26 cellular contexts compared by ENCODE assay signal in the genomic region with DNA sequence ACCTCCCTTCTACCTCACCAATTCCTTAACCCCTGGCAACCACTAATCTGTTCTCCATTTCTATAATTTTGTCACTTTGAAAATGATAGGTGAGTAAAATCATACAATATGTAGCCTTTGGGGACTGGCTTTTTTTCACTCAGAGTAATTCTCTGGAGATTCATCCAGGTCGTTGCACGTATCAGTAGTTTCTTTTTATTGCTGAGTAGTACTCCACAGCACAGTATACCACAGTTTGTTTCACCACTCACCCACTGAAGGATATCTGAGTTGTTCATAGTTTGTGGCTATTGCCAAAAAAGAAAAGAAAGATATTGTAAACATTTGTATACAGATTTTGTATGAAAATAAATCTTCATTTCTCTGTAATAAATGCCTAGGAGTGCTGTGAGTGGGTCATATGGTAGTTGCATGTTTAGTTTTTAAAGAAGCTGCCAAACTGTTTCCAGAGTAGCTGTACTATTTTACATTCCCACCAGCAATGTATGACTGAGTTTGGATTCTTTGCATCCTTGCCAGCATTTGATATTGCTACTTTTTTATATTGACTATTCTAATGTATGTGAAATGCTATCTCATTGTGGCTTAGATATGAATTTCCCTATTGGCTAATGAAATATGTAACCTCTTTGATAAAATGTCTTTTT. TPM values are rescaled to one million over a fixed set of nuclear protein-coding genes. Genes with fewer than 3 reads are reported as not detected.
A peak's percentile ranks its signal among the peaks of the same experiment; 100 is the strongest.
DNase-seq lines count a peak whose midpoint lies in the region; ATAC-seq, FAIRE-seq and TF ChIP-seq lines count a peak whose summit lies in the region.
"Had no signal": no experiment of that assay in that cellular context is flagged by ENCODE, and none has a peak within 500 bp of the region (broad histone marks: within the 10 kb centered on the region; RNA-seq: fewer than 3 reads in every experiment).

No MANE protein-coding gene starts in this region.

- H3K4me2 ChIP-seq in SU-DHL-6 (ENCODE audit: low read depth, low read length, poor library complexity, severe bottlenecking) = peak overlapping the region; percentile 43
- H3K4me2 ChIP-seq in GM12878 (ENCODE audit: control insufficient read depth, insufficient read depth) = peak overlapping the region; percentile 75

- TF ChIP-seq RAD21 in GM12878 (IDR thresholded peaks at IDR 0.05; ENCODE audit: insufficient read depth, low read depth, low read length) = no peak

- 4% methylated on average over 2 of the region's 2 CpGs for WGBS in GM12878 (ENCODE audit: insufficient coverage, insufficient replicate concordance, low lambda C conversion rate, missing lambda C conversion rate)

- TF ChIP-seq POLR2A in GM12878 (IDR thresholded peaks at IDR 0.05; ENCODE audit: low read depth, low read length) = no peak

- peak overlapping the region; percentile 22 for H3K27ac Mint-ChIP-seq in stimulated activated naive CD8-positive, alpha-beta T cell treated with anti-CD3 and anti-CD28 coated beads, Interleukin-15, Interleukin-2, amounts not matched to agents 100 ng/mL and 50 ng/mL, for 24 hours
- H3K27ac Mint-ChIP-seq in stimulated activated naive CD8-positive, alpha-beta T cell treated with anti-CD3 and anti-CD28 coated beads, Interleukin-15, amount 100 ng/mL, for 72 hours = peak overlapping the region in 1 of 2 donors; percentile 82
- H3K27ac Mint-ChIP-seq in CD8-positive, alpha-beta memory T cell = no peak overlapping the region
- H3K27ac Mint-ChIP-seq: CD4-positive, CD25-positive, alpha-beta regulatory T cell had no signal

- no peaks in the 10 kb centered on the region for H3K27me3 Mint-ChIP-seq in stimulated activated naive CD8-positive, alpha-beta T cell treated with anti-CD3 and anti-CD28 coated beads, Interleukin-15, Interleukin-2, amounts not matched to agents 100 ng/mL and 50 ng/mL, for 24 hours
- no peaks in the 10 kb centered on the region for H3K27me3 Mint-ChIP-seq in stimulated activated naive CD8-positive, alpha-beta T cell treated with anti-CD3 and anti-CD28 coated beads, Interleukin-15, amount 100 ng/mL, for 72 hours
- H3K27me3 Mint-ChIP-seq in CD8-positive, alpha-beta memory T cell = peaks cover 0 to 3% of the 10 kb centered on the region in 2 donors
- H3K27me3 Mint-ChIP-seq: CD4-positive, CD25-positive, alpha-beta regulatory T cell; stimulated activated memory B cell treated with anti-CD40 and anti-IgM and Interleukin-4, amounts not matched to agents 10 μg/mL and 1 μg/mL and 100 μg/mL, for 72 hours had no signal

- no peak for FAIRE-seq in GM12878 (lab: Jason Lieb, UNC)
- FAIRE-seq: endometrium had no signal

- H3K4me3 ChIP-seq in SU-DHL-6 (ENCODE audit: insufficient read depth, low read length, poor library complexity, severe bottlenecking) (no peak overlapping the region), GM12878 (peak overlapping the region; percentile 41; the same call in 1 of the 2 replicates)
- no peak overlapping the region for H3K4me3 ChIP-seq in CD8-positive, alpha-beta memory T cell (ENCODE audit: low read length)
- H3K4me3 ChIP-seq: adrenal gland, colonic mucosa, heart left ventricle, skin epidermis had no signal

- SMC1A ChIA-PET in GM12878 (lab: Charles Lee; ENCODE audit: uncharacterized antibody, unreplicated experiment) = no interaction called here

- peaks cover 27% of the 10 kb centered on the region for H4K20me1 ChIP-seq in SU-DHL-6 (ENCODE audit: low read depth, low read length)
- H4K20me1 ChIP-seq in GM12878 (ENCODE audit: control insufficient read depth, insufficient read depth) = no peaks in the 10 kb centered on the region

- H3K79me2 ChIP-seq in SU-DHL-6 (ENCODE audit: insufficient read depth, low read length) (peaks cover 84% of the 10 kb centered on the region), GM12878 (ENCODE audit: control insufficient read depth, insufficient read depth, low read length) (peaks cover 80% of the 10 kb centered on the region)

- peaks cover 75% of the 10 kb centered on the region for H3K4me1 Mint-ChIP-seq in stimulated activated naive CD8-positive, alpha-beta T cell treated with anti-CD3 and anti-CD28 coated beads, Interleukin-15, Interleukin-2, amounts not matched to agents 100 ng/mL and 50 ng/mL, for 24 hours (ENCODE audit: low read depth)
- peaks cover 59% of the 10 kb centered on the region for H3K4me1 Mint-ChIP-seq in stimulated activated naive CD8-positive, alpha-beta T cell treated with anti-CD3 and anti-CD28 coated beads, Interleukin-15, amount 100 ng/mL, for 72 hours
- peaks cover 52 to 75% (median 69%) of the 10 kb centered on the region in 3 donors for H3K4me1 Mint-ChIP-seq in CD8-positive, alpha-beta memory T cell

- H3K9ac ChIP-seq in SU-DHL-6 (ENCODE audit: low read length) = no peak overlapping the region
- no peak overlapping the region for H3K9ac ChIP-seq in GM12878 (ENCODE audit: control insufficient read depth, insufficient read depth, low read length)

- TF ChIP-seq CTCF in SU-DHL-6 (IDR thresholded peaks at IDR 0.05; ENCODE audit: insufficient read depth, low read length, poor library complexity, severe bottlenecking) (no peak), GM12878 (IDR thresholded peaks at IDR 0.05 in 2 of 3, conservative IDR thresholded peaks at IDR 0.05 in 1 of 3; ENCODE audit: control insufficient read depth in 2 of 3, extremely low read depth in 1 of 3, insufficient read depth in 1 of 3, low read depth in 3 of 3, low read length in 3 of 3) (no peak)

- BruUV-seq in GM12878 (replicated peaks; lab: Mats Ljungman, UMichigan) = no TSS peak

- H3F3A ChIP-seq in SU-DHL-6 (ENCODE audit: insufficient read depth) = no peaks in the 10 kb centered on the region

- peaks cover 27% of the 10 kb centered on the region for H3K36me3 Mint-ChIP-seq in stimulated activated naive CD8-positive, alpha-beta T cell treated with anti-CD3 and anti-CD28 coated beads, Interleukin-15, Interleukin-2, amounts not matched to agents 100 ng/mL and 50 ng/mL, for 24 hours (ENCODE audit: low read depth)
- peaks cover 0 to 6% (median 0%) of the 10 kb centered on the region in 3 donors for H3K36me3 Mint-ChIP-seq in CD8-positive, alpha-beta memory T cell
- H3K36me3 Mint-ChIP-seq: CD4-positive, CD25-positive, alpha-beta regulatory T cell had no signal

- peak overlapping the region; percentile 23 for H3K4me3 Mint-ChIP-seq in stimulated activated naive CD8-positive, alpha-beta T cell treated with anti-CD3 and anti-CD28 coated beads, Interleukin-15, Interleukin-2, amounts not matched to agents 100 ng/mL and 50 ng/mL, for 24 hours
- H3K4me3 Mint-ChIP-seq in stimulated activated naive CD8-positive, alpha-beta T cell treated with anti-CD3 and anti-CD28 coated beads, Interleukin-15, amount 100 ng/mL, for 72 hours = peak overlapping the region; percentile 36 to 56
- H3K4me3 Mint-ChIP-seq in CD8-positive, alpha-beta memory T cell = peak overlapping the region in 1 of 7 donors; percentile 42
- H3K4me3 Mint-ChIP-seq: stimulated activated memory B cell treated with anti-CD40 and anti-IgM and Interleukin-4, amounts not matched to agents 10 μg/mL and 1 μg/mL and 100 μg/mL, for 72 hours had no signal

- ATAC-seq in stimulated activated naive CD8-positive, alpha-beta T cell treated with anti-CD3 and anti-CD28 coated beads, Interleukin-15, Interleukin-2, amounts not matched to agents 100 U/mL and 50 U/mL, for 24 hours = no peak
- ATAC-seq in GM12878 = no peak
- no peak for ATAC-seq in stimulated activated naive CD8-positive, alpha-beta T cell treated with anti-CD3 and anti-CD28 coated beads, Interleukin-15, amount 100 ng/mL, for 72 hours
- ATAC-seq: heart left ventricle; left cardiac atrium; stimulated activated memory B cell treated with anti-CD40 and anti-IgM and Interleukin-4, amounts not matched to agents 10 μg/mL and 1 μg/mL and 100 μg/mL, for 72 hours had no signal

- intact Hi-C loops in GM12878 (cut with micrococcal nuclease; ENCODE audit: unreplicated experiment) = no loop called here

- H3K9me2 ChIP-seq in SU-DHL-6 (replicated peaks; ENCODE audit: insufficient read depth, low read length) = no peaks in the 10 kb centered on the region

- CTCF ChIA-PET in GM12878 (lab: Yijun Ruan, JAX) = interaction anchor here (1.4 to 4.7 kb wide), 3 partner anchors 27 to 144 kb away, joined by 3 to 18 read pairs (median 6); no protein-coding TSS in a partner anchor
- CTCF ChIA-PET in CD8-positive, alpha-beta memory T cell (lab: Charles Lee) = no interaction called here

- no peaks in the 10 kb centered on the region for H3K27me3 ChIP-seq in SU-DHL-6 (ENCODE audit: low read length)
- H3K27me3 ChIP-seq in GM12878 (replicated peaks in 1 of 2; ENCODE audit: control insufficient read depth in 2 of 2, insufficient read depth in 2 of 2, low read length in 1 of 2) = no peaks in the 10 kb centered on the region
- H3K27me3 ChIP-seq in CD8-positive, alpha-beta memory T cell (ENCODE audit: insufficient read depth, low read length, poor library complexity, severe bottlenecking) = no peaks in the 10 kb centered on the region
- H3K27me3 ChIP-seq: adrenal gland, colonic mucosa, heart left ventricle had no signal

- H2AFZ ChIP-seq in SU-DHL-6 (ENCODE audit: low read depth, low read length, severe bottlenecking) = no peak overlapping the region
- H2AFZ ChIP-seq in GM12878 (ENCODE audit: control insufficient read depth, low read depth, low read length) = no peak overlapping the region

- H3K4me1 ChIP-seq in GM12878 (ENCODE audit: control insufficient read depth, insufficient read depth, low read length) = peaks cover 17% of the 10 kb centered on the region
- peaks cover 22% of the 10 kb centered on the region for H3K4me1 ChIP-seq in CD8-positive, alpha-beta memory T cell (ENCODE audit: insufficient read depth, low read length)
- H3K4me1 ChIP-seq: colonic mucosa had no signal

- no peaks in the 10 kb centered on the region for H3K9me3 Mint-ChIP-seq in stimulated activated naive CD8-positive, alpha-beta T cell treated with anti-CD3 and anti-CD28 coated beads, Interleukin-15, Interleukin-2, amounts not matched to agents 100 ng/mL and 50 ng/mL, for 24 hours
- H3K9me3 Mint-ChIP-seq in stimulated activated naive CD8-positive, alpha-beta T cell treated with anti-CD3 and anti-CD28 coated beads, Interleukin-15, amount 100 ng/mL, for 72 hours = no peaks in the 10 kb centered on the region
- no peaks in the 10 kb centered on the region for H3K9me3 Mint-ChIP-seq in CD8-positive, alpha-beta memory T cell

- in situ Hi-C loops in GM12878 (cut with MboI) = loop anchor here (5.0 kb wide), 1 partner anchor 74 kb away; a partner anchor contains a TSS

- H3K36me3 ChIP-seq in SU-DHL-6 (ENCODE audit: low read length) (0 out of 2 replicates have a peak, but pooled peaks cover 4% of the 10 kb centered on the region), GM12878 (ENCODE audit: control insufficient read depth in 2 of 2, insufficient read depth in 2 of 2, low read length in 1 of 2) (no peaks in the 10 kb centered on the region)
- H3K36me3 ChIP-seq in CD8-positive, alpha-beta memory T cell (ENCODE audit: insufficient read depth, low read length) = no peaks in the 10 kb centered on the region
- H3K36me3 ChIP-seq: adrenal gland, colonic mucosa, heart left ventricle had no signal

- no peak for TF ChIP-seq EP300 in GM12878 (IDR thresholded peaks at IDR 0.05; ENCODE audit: borderline replicate concordance in 1 of 2, control insufficient read depth in 1 of 2, low read depth in 2 of 2, low read length in 2 of 2)

- H3K9me3 ChIP-seq in SU-DHL-6 (ENCODE audit: insufficient read depth, low read length) (no peaks in the 10 kb centered on the region), GM12878 (replicated peaks; ENCODE audit: control insufficient read depth, insufficient read depth, low read length) (no peaks in the 10 kb centered on the region)
- H3K9me3 ChIP-seq in CD8-positive, alpha-beta memory T cell (ENCODE audit: low read length) = no peaks in the 10 kb centered on the region
- H3K9me3 ChIP-seq: adrenal gland, colonic mucosa, heart left ventricle had no signal

- no peak overlapping the region for H3K27ac ChIP-seq in SU-DHL-6 (ENCODE audit: low read depth, low read length)
- H3K27ac ChIP-seq in GM12878 (ENCODE audit: control insufficient read depth, insufficient read depth) = no peak overlapping the region
- H3K27ac ChIP-seq in CD8-positive, alpha-beta memory T cell (ENCODE audit: low read depth, low read length) = no peak overlapping the region
- H3K27ac ChIP-seq: adrenal gland, colonic mucosa, skin epidermis had no signal

- DNase-seq in stimulated activated naive CD8-positive, alpha-beta T cell treated with anti-CD3 and anti-CD28 coated beads, Interleukin-15, Interleukin-2, amounts not matched to agents 100 U/mL and 50 U/mL, for 24 hours = no peak
- DNase-seq in GM12878 (ENCODE audit: low read depth, low spot score) = no peak
- DNase-seq in stimulated activated naive CD8-positive, alpha-beta T cell treated with anti-CD3 and anti-CD28 coated beads, Interleukin-15, amount 100 ng/mL, for 72 hours = no peak
- no peak for DNase-seq in NCI-H1694 treated with DMSO at 0.1 percent for 48 hours (lab: John Stamatoyannopoulos, UW)
- no peak for DNase-seq in HuH-7.5 (ENCODE audit: low spot score)
- DNase-seq in CD8-positive, alpha-beta memory T cell = no peak
- DNase-seq: activated CD4-positive, CD25-positive, alpha-beta regulatory T cell; activated CD8-positive, alpha-beta memory T cell treated with anti-CD3 and anti-CD28 coated beads for 24 hours; adrenal gland; colonic mucosa; DMS153; HCEC 1CT; heart left ventricle; left cardiac atrium; mesenchymal stem cell; NCI-H1105 treated with DMSO at 0.1 percent for 48 hours; NCI-H446 treated with DMSO at 0.1 percent for 48 hours; NK-92 treated with Interleukin-12 subunit alpha and Interleukin-12 subunit beta, amount 100 ng/mL, for 24 hours; occipital lobe; stimulated activated CD4-positive, alpha-beta T cell treated with anti-CD3 and anti-CD28 coated beads, Interleukin-1b, Interleukin-23, amount 100 ng/mL, for 48 hours had no signal

- POLR2A ChIA-PET in GM12878 (lab: Charles Lee) = no interaction called here
- POLR2A ChIA-PET in CD8-positive, alpha-beta memory T cell (lab: Charles Lee) = no interaction called here

- RAD21 ChIA-PET in GM12878 (lab: Charles Lee; ENCODE audit: unreplicated experiment) = interaction anchor here (1.0 to 1.6 kb wide), 2 partner anchors 28 to 75 kb away, joined by 3 to 5 read pairs; no protein-coding TSS in a partner anchor

RNA-seq across cellular contexts. Expression of a gene that starts 3.7 kb away (rescaled TPM):
- total RNA-seq in GM12878 (2013; cell fraction: nucleolus; rRNA removed) = 37.1 and 43.8 TPM in 2 replicates
- total RNA-seq in GM12878 (2014; rRNA removed) (39.3 and 42.1 TPM in 2 replicates), GM12878 (2014; rRNA removed; fragmentation: Illumina TruSeq; extraction: Trizol) (47.4 and 48.1 TPM in 2 replicates), GM12878 (2021) (45.7 and 54.2 TPM in 2 replicates)
- polyA plus RNA-seq in GM12878 (2011; ENCODE audit: low read depth) = 19.4 TPM
- polyA plus RNA-seq in GM12878 (2011; rRNA removed) (44.1 and 65.4 TPM in 2 replicates), GM12878 (2014; fragmentation: Illumina TruSeq; extraction: Trizol) (46.1 and 59.1 TPM in 2 replicates), GM12878 (2014; fragmentation: Nextera tagmentation; extraction: Ambion mirVana) (10 to 100 TPM; 21.2 to 33.0 TPM), GM12878 (2014; rRNA removed) (35.2 and 43.2 TPM in 2 replicates), GM12878 (2016; fragmentation: Nextera tagmentation; extraction: Ambion mirVana) (10 to 100 TPM; 44.8 to 50.8 TPM)
- 21.6 and 23.3 TPM in 2 replicates for polyA plus RNA-seq in GM12878 (2011; cell fraction: cytosol; rRNA removed)
- 43.5 and 43.6 TPM in 2 replicates for polyA plus RNA-seq in GM12878 (2011; cell fraction: nucleus; rRNA removed)
- 22.1 and 27.6 TPM in 2 replicates for polyA plus RNA-seq in GM12878 (2012)
- polyA minus RNA-seq in GM12878 (2011; rRNA and poly(A)+ RNA removed) = 27.6 and 28.6 TPM in 2 replicates
- polyA minus RNA-seq in GM12878 (2011; cell fraction: cytosol; rRNA and poly(A)+ RNA removed) = 8.4 and 10.8 TPM in 2 replicates
- polyA minus RNA-seq in GM12878 (2011; cell fraction: nucleus; rRNA and poly(A)+ RNA removed) = 15.4 and 18.2 TPM in 2 replicates
- 10 to 100 TPM; 51.2 to 52.8 TPM for total RNA-seq in CD8-positive, alpha-beta memory T cell
- polyA plus RNA-seq in CD8-positive, alpha-beta memory T cell = 21.2 TPM

RNA-seq across cellular contexts. Expression of a gene that starts 21.0 kb away (rescaled TPM):
- 0.37 and 0.52 TPM in 2 replicates for total RNA-seq in GM12878 (2013; cell fraction: nucleolus; rRNA removed)
- total RNA-seq in GM12878 (2014; rRNA removed) = 0.28 and 0.33 TPM in 2 replicates
- 0.18 and 0.22 TPM in 2 replicates for total RNA-seq in GM12878 (2014; rRNA removed; fragmentation: Illumina TruSeq; extraction: Trizol)
- total RNA-seq in GM12878 (2021) = 0.10 and 0.24 TPM in 2 replicates
- 0.41 TPM for polyA plus RNA-seq in GM12878 (2011; ENCODE audit: low read depth)
- 0.07 and 0.17 TPM in 2 replicates for polyA plus RNA-seq in GM12878 (2011; rRNA removed)
- 0.07 and 0.13 TPM in 2 replicates for polyA plus RNA-seq in GM12878 (2011; cell fraction: cytosol; rRNA removed)
- polyA plus RNA-seq in GM12878 (2011; cell fraction: nucleus; rRNA removed) = 0.12 TPM in 1 of 2 replicates, not detected in the other
- polyA plus RNA-seq in GM12878 (2012) = 0.30 and 0.46 TPM in 2 replicates
- 0.16 and 1.1 TPM in 2 replicates for polyA plus RNA-seq in GM12878 (2014; fragmentation: Illumina TruSeq; extraction: Trizol)
- polyA plus RNA-seq in GM12878 (2014; fragmentation: Nextera tagmentation; extraction: Ambion mirVana) = under 1 TPM; 0.05 to 0.24 TPM
- polyA plus RNA-seq in GM12878 (2014; rRNA removed) = 0.03 and 0.09 TPM in 2 replicates
- polyA plus RNA-seq in GM12878 (2016; fragmentation: Nextera tagmentation; extraction: Ambion mirVana) = under 1 TPM; 0.51 to 0.58 TPM
- polyA minus RNA-seq in GM12878 (2011; rRNA and poly(A)+ RNA removed) = not detected in 2 replicates
- not detected in 2 replicates for polyA minus RNA-seq in GM12878 (2011; cell fraction: cytosol; rRNA and poly(A)+ RNA removed)
- 0.19 TPM in 1 of 2 replicates, not detected in the other for polyA minus RNA-seq in GM12878 (2011; cell fraction: nucleus; rRNA and poly(A)+ RNA removed)
- under 1 TPM; 0.31 to 0.35 TPM for total RNA-seq in CD8-positive, alpha-beta memory T cell
- 1.2 TPM for polyA plus RNA-seq in CD8-positive, alpha-beta memory T cell
